Comparison of ENCODE assay signal across 19 cellular contexts in genomic region chr1:36481091-36481490, GRCh38. TPM values are rescaled to one million over a fixed set of nuclear protein-coding genes. Genes with fewer than 3 reads are reported as not detected.
"Had no signal": no experiment of that assay in that cellular context is flagged by ENCODE, and none has a peak within 500 bp of the region (broad histone marks: within the 10 kb centered on the region; RNA-seq: fewer than 3 reads in every experiment).

No MANE protein-coding gene starts in this region.

- H3K36me3 Mint-ChIP-seq: memory B cell, natural killer cell had no signal

- H3K4me3 Mint-ChIP-seq: activated B cell treated with CpG ODN at 0.5 μM for 24 hours; activated CD8-positive, alpha-beta T cell treated with anti-CD3 and anti-CD28 coated beads for 36 hours; activated T-helper 17 cell treated with anti-CD3 and anti-CD28 coated beads, Interleukin-2, amount 50 U/mL, for 72 hours; memory B cell; natural killer cell had no signal

- H3K27me3 ChIP-seq: ascending aorta, left lung had no signal

- DNase-seq: activated B cell treated with CpG ODN at 0.5 μM for 24 hours; activated CD4-positive, alpha-beta T cell treated with anti-CD3 and anti-CD28 coated beads, Interleukin-2, amount 10 ng/mL, durations not matched to agents 24 days and 14 days; activated CD8-positive, alpha-beta T cell treated with anti-CD3 and anti-CD28 coated beads for 36 hours; activated naive CD4-positive, alpha-beta T cell treated with anti-CD3 and anti-CD28 coated beads, Interleukin-2, amount 50 U/mL, for 16 hours; activated T-cell treated with anti-CD3 and anti-CD28 coated beads, Interleukin-2, amount 50 U/mL, for 1 hour; kidney; natural killer cell; occipital lobe; posterior cingulate gyrus; retina; stimulated activated CD4-positive, alpha-beta T cell treated with anti-CD3 and anti-CD28 coated beads, Interleukin-2, amount 100 ng/mL, for 24 hours; stimulated activated naive CD4-positive, alpha-beta T cell treated with Interleukin-2 at 50 U/mL for 16 hours; SW 1271 had no signal

- H3K27ac Mint-ChIP-seq: activated B cell treated with CpG ODN at 0.5 μM for 24 hours; activated CD8-positive, alpha-beta T cell treated with anti-CD3 and anti-CD28 coated beads for 36 hours; memory B cell had no signal

- H3K27me3 Mint-ChIP-seq: activated CD4-positive, alpha-beta T cell treated with anti-CD3 and anti-CD28 coated beads, Interleukin-2, amount 10 ng/mL, durations not matched to agents 24 days and 14 days; memory B cell had no signal

- H3K4me1 Mint-ChIP-seq: activated T-helper 17 cell treated with anti-CD3 and anti-CD28 coated beads, Interleukin-2, amount 50 U/mL, for 72 hours had no signal

- H3K9me3 ChIP-seq: ascending aorta, left lung, tibial nerve had no signal

- H3K4me1 ChIP-seq: ascending aorta had no signal

- ATAC-seq: activated CD8-positive, alpha-beta T cell treated with anti-CD3 and anti-CD28 coated beads for 36 hours; activated T-helper 17 cell treated with anti-CD3 and anti-CD28 coated beads, Interleukin-2, amount 50 U/mL, for 72 hours; natural killer cell had no signal

- H3K36me3 ChIP-seq: ascending aorta, tibial nerve had no signal

- H3K27ac ChIP-seq: ascending aorta, coronary artery, tibial nerve had no signal

- H3K9me3 Mint-ChIP-seq: activated B cell treated with CpG ODN at 0.5 μM for 24 hours; activated CD4-positive, alpha-beta T cell treated with anti-CD3 and anti-CD28 coated beads, Interleukin-2, amount 10 ng/mL, durations not matched to agents 24 days and 14 days; activated CD8-positive, alpha-beta T cell treated with anti-CD3 and anti-CD28 coated beads for 36 hours; activated T-helper 17 cell treated with anti-CD3 and anti-CD28 coated beads, Interleukin-2, amount 50 U/mL, for 72 hours; memory B cell; natural killer cell had no signal

RNA-seq across cellular contexts. Expression of gene CSF3R, which starts 1.6 kb away (rescaled TPM):
- total RNA-seq: activated B cell treated with CpG ODN at 0.5 μM for 24 hours; activated CD8-positive, alpha-beta T cell treated with anti-CD3 and anti-CD28 coated beads for 36 hours had no signal
